11 cellular contexts compared by ENCODE assay signal in genomic region chr13:27959976-27960361, GRCh38. TPM values are rescaled to one million over a fixed set of nuclear protein-coding genes. Genes with fewer than 3 reads are reported as not detected.
DNase-seq lines count a peak whose midpoint lies in the region; ATAC-seq and TF ChIP-seq lines count a peak whose summit lies in the region.
"Had no signal": no experiment of that assay in that cellular context is flagged by ENCODE, and none has a peak within 500 bp of the region (broad histone marks: within the 10 kb centered on the region; RNA-seq: fewer than 3 reads in every experiment).

No MANE protein-coding gene starts in this region.

- no peaks in the 10 kb centered on the region for H3K36me3 ChIP-seq in GM23338 (ENCODE audit: insufficient read depth)
- H3K36me3 ChIP-seq in endodermal cell (ENCODE audit: control insufficient read depth, insufficient read depth, low read length), result no peaks in the 10 kb centered on the region
- H3K36me3 ChIP-seq in rectal smooth muscle tissue (ENCODE audit: control insufficient read depth, insufficient read depth, low read length), result no peaks in the 10 kb centered on the region

- H3K4me3 ChIP-seq in GM23338 (peak overlapping the region; percentile 55; the same call in 1 of the 2 replicates), endodermal cell (ENCODE audit: low read length) (no peak overlapping the region), rectal smooth muscle tissue (ENCODE audit: low read length) (peak overlapping the region; percentile 53)

- H3K27ac Mint-ChIP-seq in GM23338 (no peak overlapping the region), T-helper 17 cell (peak overlapping the region; percentile 16), endodermal cell (no peak overlapping the region)

- peaks cover 98% of the 10 kb centered on the region for H3K27me3 Mint-ChIP-seq in GM23338 (ENCODE audit: insufficient read depth, low read depth, poor library complexity)
- peaks cover 78% of the 10 kb centered on the region for H3K27me3 Mint-ChIP-seq in T-helper 17 cell
- H3K27me3 Mint-ChIP-seq in endodermal cell (ENCODE audit: insufficient read depth), result peaks cover 97% of the 10 kb centered on the region

- H3F3A ChIP-seq in GM23338 (replicated peaks; ENCODE audit: low read depth), result peaks cover 36% of the 10 kb centered on the region

- no peak overlapping the region for H2AFZ ChIP-seq in GM23338

- H3K27ac ChIP-seq in GM23338 (ENCODE audit: low read depth) (no peak overlapping the region), endodermal cell (ENCODE audit: low read depth, low read length) (no peak overlapping the region), rectal smooth muscle tissue (ENCODE audit: low read depth, low read length) (no peak overlapping the region), foreskin keratinocyte (no peak overlapping the region)

- 14 to 35% methylated on average over 6 to 14 of the region's 14 CpGs for WGBS in endodermal cell (ENCODE audit: insufficient coverage in 1 of 2, insufficient read length in 1 of 2), 2 experiments

- H3K9me3 ChIP-seq in T-helper 17 cell (ENCODE audit: control insufficient read depth, low read length, poor library complexity, severe bottlenecking) (no peaks in the 10 kb centered on the region), endodermal cell (ENCODE audit: control insufficient read depth, low read length) (peaks cover 6% of the 10 kb centered on the region)

- H3K9me3 Mint-ChIP-seq in GM23338, result no peaks in the 10 kb centered on the region; the same call in 2 of the 3 replicates
- H3K9me3 Mint-ChIP-seq in endodermal cell, result no peaks in the 10 kb centered on the region

- no peak for DNase-seq in GM23338 (ENCODE audit: low spot score)
- no peak for DNase-seq in T-helper 17 cell
- no peak for DNase-seq in endodermal cell
- no peak for DNase-seq in effector CD8-positive, alpha-beta T cell (lab: John Stamatoyannopoulos, UW)
- no peak for DNase-seq in NAMALWA (ENCODE audit: low spot score)
- no peak for DNase-seq in foreskin keratinocyte
- DNase-seq: foreskin melanocyte had no signal

- peak overlapping the region; percentile 82 for H3K4me2 ChIP-seq in GM23338

- H3K9ac ChIP-seq in endodermal cell (ENCODE audit: extremely low read depth, low read length, poor library complexity, severe bottlenecking), result no peak overlapping the region
- H3K9ac ChIP-seq in rectal smooth muscle tissue (ENCODE audit: low read length), result no peak overlapping the region

- H4K20me1 ChIP-seq in GM23338 (replicated peaks; ENCODE audit: insufficient read depth), result peaks cover 45% of the 10 kb centered on the region

- TF ChIP-seq CTCF in GM23338 (conservative IDR thresholded peaks at IDR 0.05; ENCODE audit: low read depth in 2 of 2), result no peak
- no peak for TF ChIP-seq CTCF in endodermal cell (conservative IDR thresholded peaks at IDR 0.05)
- no peak for TF ChIP-seq CTCF in foreskin keratinocyte (conservative IDR thresholded peaks at IDR 0.05)

- H3K4me1 Mint-ChIP-seq in GM23338 (peaks cover 24% of the 10 kb centered on the region), T-helper 17 cell (peaks cover under 1% of the 10 kb centered on the region), endodermal cell (peaks cover 20% of the 10 kb centered on the region)

- H3K36me3 Mint-ChIP-seq in GM23338 (ENCODE audit: low read depth) (no peaks in the 10 kb centered on the region), T-helper 17 cell (ENCODE audit: low read depth) (no peaks in the 10 kb centered on the region), endodermal cell (ENCODE audit: low read depth) (no peaks in the 10 kb centered on the region)

- no peaks in the 10 kb centered on the region for H3K79me2 ChIP-seq in GM23338 (replicated peaks; ENCODE audit: insufficient read depth)

- ATAC-seq in GM23338 (no peak), T-helper 17 cell (no peak), foreskin keratinocyte (no peak), HG03457 (IDR thresholded peaks at IDR 0.05; ENCODE audit: unreplicated experiment) (no peak)

- peaks cover 100% of the 10 kb centered on the region for H3K27me3 ChIP-seq in GM23338 (ENCODE audit: insufficient read depth)
- peaks cover 100% of the 10 kb centered on the region for H3K27me3 ChIP-seq in endodermal cell (ENCODE audit: control insufficient read depth, insufficient read depth, low read length, poor library complexity, severe bottlenecking)
- peaks cover 13% of the 10 kb centered on the region for H3K27me3 ChIP-seq in rectal smooth muscle tissue (ENCODE audit: control insufficient read depth, insufficient read depth, low read length)
- peaks cover 98% of the 10 kb centered on the region for H3K27me3 ChIP-seq in foreskin keratinocyte

- peaks cover 36% of the 10 kb centered on the region for H3K4me1 ChIP-seq in GM23338 (ENCODE audit: insufficient read depth)
- H3K4me1 ChIP-seq in endodermal cell (ENCODE audit: control insufficient read depth, insufficient read depth, low read length), result peaks cover 4% of the 10 kb centered on the region
- no peaks in the 10 kb centered on the region for H3K4me1 ChIP-seq in rectal smooth muscle tissue (ENCODE audit: control insufficient read depth, insufficient read depth, low read length)
- H3K4me1 ChIP-seq in foreskin keratinocyte, result no peaks in the 10 kb centered on the region

- H3K4me3 Mint-ChIP-seq in GM23338, result peak overlapping the region; percentile 52; the same call in 2 of the 3 replicates
- H3K4me3 Mint-ChIP-seq in T-helper 17 cell, result peak overlapping the region; percentile 31
- H3K4me3 Mint-ChIP-seq in endodermal cell, result peak overlapping the region; percentile 30

- no peaks in the 10 kb centered on the region for H3K9me2 ChIP-seq in GM23338 (ENCODE audit: insufficient read depth)

TF ChIP-seq in GM23338, 12 proteins besides CTCF, POLR2A, EP300 and RAD21:
- TF ChIP-seq ZNF114 (CRISPR knock-in tag; IDR thresholded peaks at IDR 0.05), result no peak
- no peak for TF ChIP-seq ETS1 (IDR thresholded peaks at IDR 0.05)
- TF ChIP-seq EZH2phosphoT487 (IDR thresholded peaks at IDR 0.05; ENCODE audit: unreplicated experiment), result no peak
- TF ChIP-seq EZH2 (IDR thresholded peaks at IDR 0.05; ENCODE audit: low read depth, unreplicated experiment), result peak; percentile 59
- TF ChIP-seq STAT1 (IDR thresholded peaks at IDR 0.05; ENCODE audit: unreplicated experiment), result no peak
- no peak for TF ChIP-seq CREB1 (CRISPR knock-in tag; IDR thresholded peaks at IDR 0.05; ENCODE audit: low read depth)
- TF ChIP-seq POLR2AphosphoS5 (IDR thresholded peaks at IDR 0.05; ENCODE audit: low read depth), result no peak
- no peak for TF ChIP-seq ZNF331 (CRISPR knock-in tag; IDR thresholded peaks at IDR 0.05; ENCODE audit: low read depth)
TF ChIP-seq in GM23338: peak in this region for 1.

RNA-seq across cellular contexts. Expression of gene CDX2, which starts 9.1 kb away (rescaled TPM):
- total RNA-seq in GM23338 (2014; rRNA removed; shearing (Covaris generic)), result not detected in 2 replicates
- polyA plus RNA-seq in GM23338 (2016; fragmentation: Nextera tagmentation; extraction: Ambion mirVana) (0.12 TPM in 1 of 2 replicates, not detected in the other), foreskin keratinocyte (not detected in 2 replicates)
- total RNA-seq in T-helper 17 cell (not detected), endodermal cell (not detected), foreskin keratinocyte (not detected in 2 replicates)
- 1.0 TPM for polyA plus RNA-seq in endodermal cell (2013, experiment 1 of 2)
- polyA plus RNA-seq in endodermal cell (2013, experiment 2 of 2), result 0.58 TPM
- total RNA-seq: bronchial epithelial cell had no signal

RNA-seq across cellular contexts. Expression of gene URAD, which starts 28.5 kb away (rescaled TPM):
- total RNA-seq in GM23338 (2014; rRNA removed; shearing (Covaris generic)), result not detected in 2 replicates
- polyA plus RNA-seq in GM23338 (2016; fragmentation: Nextera tagmentation; extraction: Ambion mirVana) (not detected in 2 replicates), foreskin keratinocyte (not detected in 2 replicates)
- total RNA-seq in T-helper 17 cell (not detected), endodermal cell (not detected), foreskin keratinocyte (not detected in 2 replicates)
- polyA plus RNA-seq in endodermal cell (2013, experiment 1 of 2), result 0.50 TPM
- polyA plus RNA-seq in endodermal cell (2013, experiment 2 of 2), result 0.50 TPM
- total RNA-seq: bronchial epithelial cell had no signal

RNA-seq across cellular contexts. Expression of gene PDX1, which starts 40.2 kb away (rescaled TPM):
- total RNA-seq in GM23338 (2014; rRNA removed; shearing (Covaris generic)), result not detected in 2 replicates
- not detected in 2 replicates for polyA plus RNA-seq in GM23338 (2016; fragmentation: Nextera tagmentation; extraction: Ambion mirVana)
- total RNA-seq in T-helper 17 cell, result not detected
- not detected for total RNA-seq in endodermal cell
- polyA plus RNA-seq in endodermal cell (2013, experiment 1 of 2), result not detected
- not detected for polyA plus RNA-seq in endodermal cell (2013, experiment 2 of 2)
- not detected in 2 replicates for total RNA-seq in foreskin keratinocyte
- polyA plus RNA-seq in foreskin keratinocyte, result not detected in 2 replicates
- total RNA-seq: bronchial epithelial cell, mesenteric fat pad had no signal
